ENCODE assay signal across 1 cellular context in the genomic region with DNA sequence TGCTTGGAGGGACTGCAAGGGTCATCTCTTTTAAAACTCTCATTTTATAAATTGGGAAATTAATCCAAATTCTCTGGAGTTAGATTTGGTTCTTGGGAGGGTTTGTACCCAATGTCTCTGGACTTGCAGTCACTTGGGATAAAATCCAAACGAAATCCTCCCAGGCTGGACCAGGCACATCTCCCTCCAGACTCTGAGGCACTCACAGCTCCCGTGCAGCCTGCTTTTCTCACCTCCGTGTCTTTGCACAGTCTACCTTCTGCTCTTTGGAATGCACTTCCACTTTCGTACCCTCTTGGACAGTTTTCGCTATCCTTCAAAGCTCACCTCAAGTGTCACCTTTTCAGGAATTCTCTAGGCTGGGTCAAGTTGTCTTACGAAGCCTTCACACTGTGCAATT.
TF ChIP-seq lines count a peak whose summit lies in the region.

No MANE protein-coding gene starts in this region.

TF ChIP-seq in H1, 55 proteins besides CTCF, POLR2A, EP300 and RAD21:
- TF ChIP-seq KDM5A (IDR thresholded peaks at IDR 0.05; ENCODE audit: low read length) (no peak), YY1 (IDR thresholded peaks at IDR 0.05; ENCODE audit: low read depth, low read length) (no peak)
